ENCODE assay signal across 21 cellular contexts in genomic region chr18:74063552-74063951, GRCh38.
DNase-seq lines count a peak whose midpoint lies in the region; ATAC-seq and TF ChIP-seq lines count a peak whose summit lies in the region.
"Had no signal": no experiment of that assay in that cellular context is flagged by ENCODE, and none has a peak within 500 bp of the region (broad histone marks: within the 10 kb centered on the region; RNA-seq: fewer than 3 reads in every experiment).

No MANE protein-coding gene starts in this region.

- H3K9me3 Mint-ChIP-seq in activated T-cell treated with anti-CD3 and anti-CD28 coated beads, Interleukin-2, amount 50 U/mL, for 24 hours: no peaks in the 10 kb centered on the region
- H3K9me3 Mint-ChIP-seq in activated B cell treated with CpG ODN at 0.5 μM for 24 hours: no peaks in the 10 kb centered on the region
- H3K9me3 Mint-ChIP-seq in stimulated activated memory B cell treated with anti-CD40 and anti-IgM and Interleukin-4, amounts not matched to agents 10 μg/mL and 1 μg/mL and 100 μg/mL, for 72 hours: no peaks in the 10 kb centered on the region
- H3K9me3 Mint-ChIP-seq: neural crest cell; stimulated activated effector memory CD8-positive, alpha-beta T cell treated with anti-CD3 and anti-CD28 coated beads, Interleukin-12 subunit alpha, Interleukin-12 subunit beta, amount 100 ng/mL, for 72 hours had no signal

- DNase-seq in activated T-cell treated with anti-CD3 and anti-CD28 coated beads, Interleukin-2, amount 50 U/mL, for 24 hours: no peak
- DNase-seq in activated T-cell treated with anti-CD3 and anti-CD28 coated beads, Interleukin-2, amount 50 U/mL, for 48 hours: no peak
- DNase-seq in activated B cell treated with CpG ODN at 0.5 μM for 24 hours (no peak), substantia nigra (lab: John Stamatoyannopoulos, UW) (no peak), 8988T (no peak)
- DNase-seq: activated CD8-positive, alpha-beta memory T cell treated with anti-CD3 and anti-CD28 coated beads for 24 hours; amygdala; cortex of kidney; glutamatergic neuron; HCEC 1CT; midbrain; NCI-H82; SJCRH30 had no signal

- ATAC-seq in GM18868 (IDR thresholded peaks at IDR 0.05; ENCODE audit: unreplicated experiment) (peak; percentile 28), activated B cell treated with CpG ODN at 0.5 μM for 24 hours (ENCODE audit: low read depth) (peak; percentile 38)
- peak; percentile 42 for ATAC-seq in stimulated activated memory B cell treated with anti-CD40 and anti-IgM and Interleukin-4, amounts not matched to agents 10 μg/mL and 1 μg/mL and 100 μg/mL, for 72 hours
- ATAC-seq: Panc1 had no signal

- no peak overlapping the region for H3K4me3 Mint-ChIP-seq in activated T-cell treated with anti-CD3 and anti-CD28 coated beads, Interleukin-2, amount 50 U/mL, for 24 hours
- no peak overlapping the region for H3K4me3 Mint-ChIP-seq in activated B cell treated with CpG ODN at 0.5 μM for 24 hours
- no peak overlapping the region for H3K4me3 Mint-ChIP-seq in stimulated activated memory B cell treated with anti-CD40 and anti-IgM and Interleukin-4, amounts not matched to agents 10 μg/mL and 1 μg/mL and 100 μg/mL, for 72 hours
- H3K4me3 Mint-ChIP-seq: neural crest cell; stimulated activated effector memory CD8-positive, alpha-beta T cell treated with anti-CD3 and anti-CD28 coated beads, Interleukin-12 subunit alpha, Interleukin-12 subunit beta, amount 100 ng/mL, for 72 hours had no signal

- no peak for TF ChIP-seq CTCF in activated B cell treated with CpG ODN at 0.5 μM for 24 hours (IDR thresholded peaks at IDR 0.05)

- H3K27ac Mint-ChIP-seq in activated T-cell treated with anti-CD3 and anti-CD28 coated beads, Interleukin-2, amount 50 U/mL, for 24 hours: peak overlapping the region; percentile 86
- H3K27ac Mint-ChIP-seq in activated B cell treated with CpG ODN at 0.5 μM for 24 hours: peak overlapping the region; percentile 85
- peak overlapping the region; percentile 66 for H3K27ac Mint-ChIP-seq in stimulated activated memory B cell treated with anti-CD40 and anti-IgM and Interleukin-4, amounts not matched to agents 10 μg/mL and 1 μg/mL and 100 μg/mL, for 72 hours
- H3K27ac Mint-ChIP-seq: stimulated activated effector memory CD8-positive, alpha-beta T cell treated with anti-CD3 and anti-CD28 coated beads, Interleukin-12 subunit alpha, Interleukin-12 subunit beta, amount 100 ng/mL, for 72 hours had no signal

- H3K27me3 Mint-ChIP-seq in activated T-cell treated with anti-CD3 and anti-CD28 coated beads, Interleukin-2, amount 50 U/mL, for 24 hours: peaks cover 8% of the 10 kb centered on the region
- peaks cover 9% of the 10 kb centered on the region for H3K27me3 Mint-ChIP-seq in activated B cell treated with CpG ODN at 0.5 μM for 24 hours
- H3K27me3 Mint-ChIP-seq in stimulated activated memory B cell treated with anti-CD40 and anti-IgM and Interleukin-4, amounts not matched to agents 10 μg/mL and 1 μg/mL and 100 μg/mL, for 72 hours: peaks cover 19% of the 10 kb centered on the region

- H3K4me1 Mint-ChIP-seq in activated T-cell treated with anti-CD3 and anti-CD28 coated beads, Interleukin-2, amount 50 U/mL, for 24 hours (ENCODE audit: low read depth): peaks cover 37% of the 10 kb centered on the region
- peaks cover 57% of the 10 kb centered on the region for H3K4me1 Mint-ChIP-seq in activated B cell treated with CpG ODN at 0.5 μM for 24 hours
- peaks cover 29% of the 10 kb centered on the region for H3K4me1 Mint-ChIP-seq in stimulated activated memory B cell treated with anti-CD40 and anti-IgM and Interleukin-4, amounts not matched to agents 10 μg/mL and 1 μg/mL and 100 μg/mL, for 72 hours
- H3K4me1 Mint-ChIP-seq: neural crest cell had no signal

- intact Hi-C loops in activated B cell treated with CpG ODN at 0.5 μM for 24 hours (cut with micrococcal nuclease): loop anchor here (1.0 to 5.0 kb wide), 5 partner anchors 19 to 434 kb away; partner anchors contain the start of genes CNDP2 and TIMM21

- CTCF ChIA-PET in activated B cell treated with CpG ODN at 0.5 μM for 24 hours (lab: Charles Lee): interaction anchor here (0.8 to 3.4 kb wide), 5 partner anchors 19 to 284 kb away, joined by 3 to 21 read pairs (median 7); no protein-coding TSS in a partner anchor

- no peak overlapping the region for H3K27ac ChIP-seq in substantia nigra (ENCODE audit: low read depth, low read length, poor library complexity, severe bottlenecking)
- H3K27ac ChIP-seq: KMS-11, prostate gland, SJCRH30, tibial nerve had no signal

- no peaks in the 10 kb centered on the region for H3K36me3 Mint-ChIP-seq in activated T-cell treated with anti-CD3 and anti-CD28 coated beads, Interleukin-2, amount 50 U/mL, for 24 hours (ENCODE audit: low read depth)
- H3K36me3 Mint-ChIP-seq in activated B cell treated with CpG ODN at 0.5 μM for 24 hours (ENCODE audit: low read depth): no peaks in the 10 kb centered on the region
- H3K36me3 Mint-ChIP-seq in stimulated activated memory B cell treated with anti-CD40 and anti-IgM and Interleukin-4, amounts not matched to agents 10 μg/mL and 1 μg/mL and 100 μg/mL, for 72 hours: no peaks in the 10 kb centered on the region
- H3K36me3 Mint-ChIP-seq: stimulated activated effector memory CD8-positive, alpha-beta T cell treated with anti-CD3 and anti-CD28 coated beads, Interleukin-12 subunit alpha, Interleukin-12 subunit beta, amount 100 ng/mL, for 72 hours had no signal

- POLR2A ChIA-PET in activated B cell treated with CpG ODN at 0.5 μM for 24 hours (lab: Charles Lee): interaction anchor here (3.6 kb wide), 1 partner anchor 19 kb away, joined by 24 read pairs; no protein-coding TSS in a partner anchor
